Comparison of ENCODE assay signal across 18 cellular contexts in the genomic region with DNA sequence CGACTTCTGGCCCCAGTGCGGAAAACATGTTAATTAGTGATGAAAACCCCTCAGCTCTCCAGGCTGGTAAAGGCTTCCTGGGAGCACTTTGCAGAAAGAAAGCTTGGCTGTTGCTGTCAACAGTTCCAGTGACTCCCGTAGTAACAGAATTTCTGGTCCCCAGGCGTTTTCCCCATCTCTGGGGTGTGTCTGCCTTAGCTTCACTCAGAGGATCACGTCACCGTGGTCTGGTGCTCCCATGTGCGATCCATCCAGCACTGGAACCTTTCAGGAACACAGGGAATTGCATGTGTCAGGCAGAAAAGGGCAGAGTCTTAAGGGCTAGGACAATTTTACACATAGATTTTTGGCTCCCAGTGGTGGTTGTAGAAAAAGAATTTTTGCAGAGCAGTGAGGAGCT.
A peak's percentile ranks its signal among the peaks of the same experiment; 100 is the strongest.
DNase-seq lines count a peak whose midpoint lies in the region; ATAC-seq, FAIRE-seq and TF ChIP-seq lines count a peak whose summit lies in the region.
"Had no signal": no experiment of that assay in that cellular context is flagged by ENCODE, and none has a peak within 500 bp of the region (broad histone marks: within the 10 kb centered on the region; RNA-seq: fewer than 3 reads in every experiment).

No MANE protein-coding gene starts in this region.

- H3K36me3 ChIP-seq in IMR-90 (ENCODE audit: control insufficient read depth, insufficient read depth, low read length) (no peaks in the 10 kb centered on the region), heart left ventricle (no peaks in the 10 kb centered on the region), trophoblast cell (ENCODE audit: control insufficient read depth in 1 of 2, insufficient read depth in 2 of 2, low read length in 2 of 2) (no peaks in the 10 kb centered on the region)

- no peak for TF ChIP-seq POLR2A in IMR-90 (IDR thresholded peaks at IDR 0.05; ENCODE audit: low read depth, low read length)
- no peak for TF ChIP-seq POLR2A in heart left ventricle (IDR thresholded peaks at IDR 0.05)
- TF ChIP-seq POLR2A in GM12891 (IDR thresholded peaks at IDR 0.05; ENCODE audit: low read depth, low read length) = no peak

- no peak overlapping the region for H2BK5ac ChIP-seq in IMR-90 (ENCODE audit: low read depth, low read length, poor library complexity, severe bottlenecking)
- peak overlapping the region; percentile 78 for H2BK5ac ChIP-seq in trophoblast cell (ENCODE audit: low read depth, low read length, poor library complexity)

- H3K4me1 ChIP-seq in IMR-90 (ENCODE audit: control insufficient read depth, insufficient read depth, low read length) = peaks cover 4% of the 10 kb centered on the region
- H3K4me1 ChIP-seq in heart left ventricle = no peaks in the 10 kb centered on the region
- peaks cover 5 to 6% of the 10 kb centered on the region in 2 experiments for H3K4me1 ChIP-seq in trophoblast cell (ENCODE audit: control insufficient read depth in 1 of 2, insufficient read depth in 2 of 2, low read length in 2 of 2)
- H3K4me1 ChIP-seq: Caco-2 had no signal

- H3K9ac ChIP-seq in IMR-90 (ENCODE audit: low read depth, low read length) (no peak overlapping the region), trophoblast cell (ENCODE audit: low read length) (no peak overlapping the region)

- H3K9me1 ChIP-seq in IMR-90 (ENCODE audit: insufficient read depth, low read length) = no peaks in the 10 kb centered on the region

- no peak for TF ChIP-seq RAD21 in IMR-90 (IDR thresholded peaks at IDR 0.05; ENCODE audit: low read length)

- dilution Hi-C loops in IMR-90 (cut with HindIII; ENCODE audit: low sequenced_read_pairs, unreplicated experiment) = no loop called here

- H3K79me1 ChIP-seq in IMR-90 (ENCODE audit: low read depth in 1 of 2, low read length in 2 of 2) (no peaks in the 10 kb centered on the region), trophoblast cell (ENCODE audit: low read length) (peaks cover 26% of the 10 kb centered on the region)

- H3K9me3 ChIP-seq in IMR-90 (ENCODE audit: control insufficient read depth, insufficient read depth, low read length) (no peaks in the 10 kb centered on the region), heart left ventricle (peaks cover 0 to 4% (median 0%) of the 10 kb centered on the region in 12 donors), trophoblast cell (ENCODE audit: insufficient read depth, low read depth, low read length) (no peaks in the 10 kb centered on the region)
- H3K9me3 ChIP-seq: Caco-2 had no signal

- DNase-seq in AG20443 (ENCODE audit: low spot score) = peak; percentile 79
- no peak for DNase-seq in IMR-90
- peak in 2 of 5 donors; percentile 36 to 51 for DNase-seq in heart left ventricle
- DNase-seq in trophoblast cell = peak in 1 of 2 donors; percentile 15
- no peak for DNase-seq in NCI-H69 (lab: John Stamatoyannopoulos, UW)
- DNase-seq in GM12891 (ENCODE audit: insufficient read length, low spot score) = no peak
- DNase-seq: Caco-2; CD4-positive, CD25-positive, alpha-beta regulatory T cell; DMS153; EL; H9; NCI-H1436; NCI-H2029 treated with DMSO at 0.1 percent for 48 hours; NCI-H510A treated with DMSO at 0.1 percent for 48 hours; SIG-M5 had no signal

- H2AK9ac ChIP-seq in IMR-90 (replicated peaks; ENCODE audit: low read depth, low read length, poor library complexity) = no peak overlapping the region

- ATAC-seq in IMR-90 (ENCODE audit: low read depth) (no peak), heart left ventricle (peak in 3 of 4 donors; percentile 39 to 73 (median 61)), HG03196 (IDR thresholded peaks at IDR 0.05; ENCODE audit: unreplicated experiment) (no peak)
- ATAC-seq: K562, Panc1 had no signal

- H4K8ac ChIP-seq in IMR-90 (ENCODE audit: low read depth in 2 of 2, low read length in 2 of 2) (peak overlapping the region in 1 of 2 experiments; percentile 40; a peak in 1 of 4 replicates), trophoblast cell (ENCODE audit: low read depth, low read length) (no peak overlapping the region)

- H3K27me3 ChIP-seq in IMR-90 (ENCODE audit: control insufficient read depth, insufficient read depth, low read length) (no peaks in the 10 kb centered on the region), heart left ventricle (no peaks in the 10 kb centered on the region), trophoblast cell (ENCODE audit: insufficient read depth, low read length) (no peaks in the 10 kb centered on the region)

- no peak for TF ChIP-seq CTCF in IMR-90 (conservative IDR thresholded peaks at IDR 0.05; ENCODE audit: low read depth, low read length)
- no peak for TF ChIP-seq CTCF in heart left ventricle (IDR thresholded peaks at IDR 0.05)

- H3K23ac ChIP-seq in IMR-90 (ENCODE audit: low read depth, low read length) (0 out of 2 replicates have a peak overlapping the region, but pooled peaks have one; percentile 5), trophoblast cell (ENCODE audit: low read length) (no peak overlapping the region)

- no CpG with 5 or more reads among the region's 7 CpGs for WGBS in IMR-90 (ENCODE audit: extremely low coverage in 2 of 2, insufficient read length in 1 of 2), 2 experiments
- WGBS in heart left ventricle, 4 donors = 74 to 84% (median 78%) methylated on average over 7 of the region's 7 CpGs
- no CpG with 5 or more reads among the region's 7 CpGs for WGBS in trophoblast cell (ENCODE audit: extremely low coverage, insufficient coverage, insufficient read length)

- in situ Hi-C loops in IMR-90 (cut with MboI; ENCODE audit: low sequenced_read_pairs) = no loop called here

- intact Hi-C loops in IMR-90 (cut with micrococcal nuclease) = no loop called here
- intact Hi-C loops in heart left ventricle (cut with DNase I) = loop anchor here in 1 of 10 donors (10.0 kb wide), 1 partner anchor 899 kb away; no protein-coding TSS in a partner anchor

- H4K5ac ChIP-seq in IMR-90 (ENCODE audit: low read depth, low read length) = peak overlapping the region; percentile 72; the same call in 1 of the 2 replicates

- peak overlapping the region; percentile 83 for H2AK5ac ChIP-seq in IMR-90 (ENCODE audit: low read depth, low read length)
- H2AK5ac ChIP-seq in trophoblast cell (ENCODE audit: low read length) = peak overlapping the region; percentile 76

- H3K56ac ChIP-seq in IMR-90 (ENCODE audit: extremely low read depth, insufficient read depth, low read length) = no peak overlapping the region

- H3K4me2 ChIP-seq in IMR-90 (ENCODE audit: low read depth, low read length) = no peak overlapping the region
- no peak overlapping the region for H3K4me2 ChIP-seq in trophoblast cell (ENCODE audit: low read length)

- peak overlapping the region; percentile 51 for H2BK12ac ChIP-seq in trophoblast cell (ENCODE audit: low read length)

- H2BK120ac ChIP-seq in IMR-90 (ENCODE audit: low read depth, low read length) = peak overlapping the region; percentile 84
- peak overlapping the region; percentile 86 for H2BK120ac ChIP-seq in trophoblast cell (ENCODE audit: insufficient read depth, low read length, poor library complexity)

- no peak overlapping the region for H4K12ac ChIP-seq in trophoblast cell (ENCODE audit: low read depth, low read length)

- peak overlapping the region; percentile 90; the same call in 1 of the 2 replicates for H3K18ac ChIP-seq in IMR-90 (ENCODE audit: low read depth, low read length)
- H3K18ac ChIP-seq in trophoblast cell (ENCODE audit: low read length) = no peak overlapping the region

- POLR2A ChIA-PET in IMR-90 (lab: Charles Lee; ENCODE audit: unreplicated experiment) = no interaction called here

- H3K79me2 ChIP-seq in trophoblast cell (ENCODE audit: control insufficient read depth, insufficient read depth, low read length, poor library complexity) = no peaks in the 10 kb centered on the region

- no peak for FAIRE-seq in GM12891 (lab: Jason Lieb, UNC)
- FAIRE-seq: K562 had no signal

- H2AFZ ChIP-seq in IMR-90 (replicated peaks; ENCODE audit: low read length, poor library complexity) (peak overlapping the region; percentile 12), trophoblast cell (ENCODE audit: insufficient read depth, low read length, poor library complexity) (no peak overlapping the region)

- H3K27ac ChIP-seq in IMR-90 (ENCODE audit: insufficient read depth, low read length) (no peak overlapping the region), heart left ventricle (no peak overlapping the region), trophoblast cell (ENCODE audit: low read depth, low read length) (peak overlapping the region; percentile 59)

- no peaks in the 10 kb centered on the region for H4K20me1 ChIP-seq in IMR-90 (ENCODE audit: insufficient read depth, low read length)

- peak overlapping the region; percentile 91 for H2BK20ac ChIP-seq in IMR-90 (ENCODE audit: low read depth, low read length)

- 0 out of 2 replicates have a peak overlapping the region, but pooled peaks have one; percentile 50 for H3K14ac ChIP-seq in IMR-90 (replicated peaks; ENCODE audit: low read depth, low read length)
- H3K14ac ChIP-seq in trophoblast cell (ENCODE audit: low read length) = no peak overlapping the region

- H4K91ac ChIP-seq in IMR-90 (ENCODE audit: insufficient read depth, low read depth, low read length) = peak overlapping the region; percentile 71; the same call in 1 of the 2 replicates
- peak overlapping the region; percentile 75 for H4K91ac ChIP-seq in trophoblast cell (ENCODE audit: low read depth, low read length)

- 0 out of 3 replicates have a peak overlapping the region, but pooled peaks have one; percentile 60 for H2BK15ac ChIP-seq in IMR-90 (ENCODE audit: low read depth, low read length)

- CTCF ChIA-PET in IMR-90 (lab: Yijun Ruan, JAX) = no interaction called here

- no TSS peak for BruUV-seq in IMR-90 (replicated peaks; lab: Mats Ljungman, UMichigan)

- H3K4me3 ChIP-seq in IMR-90 (ENCODE audit: insufficient read depth, low read depth, low read length) (no peak overlapping the region), heart left ventricle (no peak overlapping the region), trophoblast cell (ENCODE audit: low read depth, low read length) (no peak overlapping the region)
- H3K4me3 ChIP-seq: K562 had no signal

- H3K4ac ChIP-seq in IMR-90 (ENCODE audit: low read depth, low read length) (peak overlapping the region; percentile 62), trophoblast cell (ENCODE audit: low read depth, low read length) (no peak overlapping the region)

TF ChIP-seq in IMR-90, 13 proteins besides CTCF, POLR2A, EP300 and RAD21 (continues in another document):
- TF ChIP-seq RCOR1 (IDR thresholded peaks at IDR 0.05; ENCODE audit: insufficient replicate concordance, low read length) (no peak), FOS (IDR thresholded peaks at IDR 0.05; ENCODE audit: low read depth, low read length) (no peak), RFX5 (IDR thresholded peaks at IDR 0.05; ENCODE audit: low read depth, low read length) (no peak), BHLHE40 (IDR thresholded peaks at IDR 0.05; ENCODE audit: low read depth, low read length) (no peak), MAFK (IDR thresholded peaks at IDR 0.05; ENCODE audit: low read depth, low read length) (no peak)

TF ChIP-seq in GM12891, 5 proteins besides CTCF, POLR2A, EP300 and RAD21:
- no peak for TF ChIP-seq PAX5 (IDR thresholded peaks at IDR 0.05; ENCODE audit: insufficient read depth, low read length, severe bottlenecking)
- no peak for TF ChIP-seq SPI1 (IDR thresholded peaks at IDR 0.05; ENCODE audit: low read depth, low read length)
- TF ChIP-seq TAF1 (IDR thresholded peaks at IDR 0.05; ENCODE audit: low read depth, low read length) = no peak
- TF ChIP-seq POLR2AphosphoS5 (IDR thresholded peaks at IDR 0.05; ENCODE audit: low read depth, low read length) = no peak
- TF ChIP-seq POU2F2 (IDR thresholded peaks at IDR 0.05; ENCODE audit: low read depth, low read length) = no peak

Comparison
In these comparisons a context has a peak if more than half of its experiments do, and no peak if none do; other contexts are left out.
1. ATAC-seq: peak in heart left ventricle (3 of 4); none in IMR-90 (single experiment) and HG03196 (single experiment).